In genomic region chr13:53138369-53139036, GRCh38 we compare ENCODE assay signal across 15 cellular contexts.
DNase-seq lines count a peak whose midpoint lies in the region; ATAC-seq and TF ChIP-seq lines count a peak whose summit lies in the region.
"Had no signal": no experiment of that assay in that cellular context is flagged by ENCODE, and none has a peak within 500 bp of the region (broad histone marks: within the 10 kb centered on the region; RNA-seq: fewer than 3 reads in every experiment).

No MANE protein-coding gene starts in this region.

- DNase-seq in AG10803 (ENCODE audit: low read depth) (peak; percentile 57), NCI-H69 (lab: John Stamatoyannopoulos, UW) (peak; percentile 28), fibroblast of pulmonary artery (ENCODE audit: low read depth) (peak; percentile 72), sciatic nerve (ENCODE audit: low spot score) (peak; percentile 76), mesenteric fat pad (ENCODE audit: low spot score) (no peak), GDM1 (lab: John Stamatoyannopoulos, UW) (no peak)
- no peak for DNase-seq in activated T-cell treated with anti-CD3 and anti-CD28 coated beads, Interleukin-2, amount 50 U/mL, for 1 hour
- DNase-seq: activated CD4-positive, alpha-beta T cell treated with anti-CD3 and anti-CD28 coated beads for 48 hours; effector memory CD4-positive, alpha-beta T cell; HCEC 1CT; occipital lobe; stimulated activated CD4-positive, alpha-beta T cell treated with anti-CD3 and anti-CD28 coated beads, Interleukin-15, amount 100 ng/mL, for 24 hours had no signal

- H3K4me3 ChIP-seq in AG10803 (ENCODE audit: low read length) = no peak overlapping the region; the same call in 1 of the 2 replicates
- no peak overlapping the region for H3K4me3 ChIP-seq in fibroblast of pulmonary artery (replicated peaks; ENCODE audit: low read depth, low read length)
- H3K4me3 ChIP-seq: BLaER1 had no signal

- intact Hi-C loops in sciatic nerve (cut with DNase I) = no loop called here

- no peak for TF ChIP-seq CTCF in AG10803 (conservative IDR thresholded peaks at IDR 0.05; ENCODE audit: low read length)
- TF ChIP-seq CTCF in fibroblast of pulmonary artery (IDR thresholded peaks at IDR 0.05; ENCODE audit: low read length, missing control alignments) = no peak

- ATAC-seq in sciatic nerve (peak; percentile 92), esophagus mucosa (no peak)
- ATAC-seq: left lobe of liver had no signal

Comparison
In these comparisons a context has a peak if more than half of its experiments do, and no peak if none do; other contexts are left out.
1. DNase-seq: peak in AG10803 (single experiment), NCI-H69 (single experiment), fibroblast of pulmonary artery (single experiment) and sciatic nerve (single experiment); none in mesenteric fat pad (single experiment), activated T-cell treated with anti-CD3 and anti-CD28 coated beads, Interleukin-2, amount 50 U/mL, for 1 hour (single experiment) and GDM1 (single experiment).